In genomic region chr16:14898162-14898561, GRCh38 we compare ENCODE assay signal across 7 cellular contexts. TPM values are rescaled to one million over a fixed set of nuclear protein-coding genes. Genes with fewer than 3 reads are reported as not detected.
DNase-seq lines count a peak whose midpoint lies in the region; ATAC-seq and TF ChIP-seq lines count a peak whose summit lies in the region.
"Not testable (repeated sequence)": the region's sequence is repeated elsewhere in the genome, so short reads cannot be mapped to it uniquely, and the experiment has no call there.

No MANE protein-coding gene starts in this region.

- intact Hi-C loops in activated CD4-positive, alpha-beta T cell treated with anti-CD3 and anti-CD28 coated beads, Interleukin-2, amount 10 ng/mL, durations not matched to agents 24 days and 14 days (cut with micrococcal nuclease); esophagus muscularis mucosa (cut with DNase I): not testable (repeated sequence)

- not testable (repeated sequence) for H3K9ac ChIP-seq in endodermal cell (ENCODE audit: extremely low read depth, low read length, poor library complexity, severe bottlenecking)

- H3K27me3 ChIP-seq in endodermal cell (ENCODE audit: control insufficient read depth, insufficient read depth, low read length, poor library complexity, severe bottlenecking); esophagus muscularis mucosa: not testable (repeated sequence)

- not testable (repeated sequence) for H3K4me1 Mint-ChIP-seq in activated CD4-positive, alpha-beta T cell treated with anti-CD3 and anti-CD28 coated beads, Interleukin-2, amount 10 ng/mL, durations not matched to agents 24 days and 14 days; activated CD8-positive, alpha-beta memory T cell treated with anti-CD3 and anti-CD28 coated beads, Interleukin-2, amount 10 ng/mL, durations not matched to agents 7 days and 5 days; endodermal cell; nephron progenitor cell; osteocyte (ENCODE audit: unreplicated experiment)

- not testable (repeated sequence) for H3K27ac ChIP-seq in endodermal cell (ENCODE audit: low read depth, low read length); esophagus muscularis mucosa (replicated peaks in 1 of 4)

- WGBS in endodermal cell (ENCODE audit: insufficient coverage in 1 of 2, insufficient read length in 1 of 2), 2 experiments: 80 to 92% methylated on average over 1 to 3 of the region's 4 CpGs
- WGBS in esophagus muscularis mucosa: 100% methylated on average over 3 of the region's 4 CpGs

- peak; percentile 39 for DNase-seq in activated CD4-positive, alpha-beta T cell treated with anti-CD3 and anti-CD28 coated beads, Interleukin-2, amount 10 ng/mL, durations not matched to agents 24 days and 14 days
- DNase-seq in activated CD8-positive, alpha-beta memory T cell treated with anti-CD3 and anti-CD28 coated beads, Interleukin-2, amount 10 ng/mL, durations not matched to agents 7 days and 5 days: peak; percentile 12
- peak; percentile 25 for DNase-seq in endodermal cell
- peak; percentile 82 for DNase-seq in esophagus muscularis mucosa (ENCODE audit: extremely low spot score)
- DNase-seq in islet precursor cell: peak; percentile 11
- not testable (repeated sequence) for DNase-seq in nephron progenitor cell
- peak; percentile 72 for DNase-seq in osteocyte (ENCODE audit: extremely low spot score, unreplicated experiment)

- TF ChIP-seq CTCF in endodermal cell (conservative IDR thresholded peaks at IDR 0.05); esophagus muscularis mucosa (IDR thresholded peaks at IDR 0.05); nephron progenitor cell (IDR thresholded peaks at IDR 0.05); osteocyte (IDR thresholded peaks at IDR 0.05): not testable (repeated sequence)

- TF ChIP-seq POLR2A in esophagus muscularis mucosa (IDR thresholded peaks at IDR 0.05; ENCODE audit: low read depth): not testable (repeated sequence)

- H3K36me3 Mint-ChIP-seq in activated CD4-positive, alpha-beta T cell treated with anti-CD3 and anti-CD28 coated beads, Interleukin-2, amount 10 ng/mL, durations not matched to agents 24 days and 14 days (ENCODE audit: low read depth); activated CD8-positive, alpha-beta memory T cell treated with anti-CD3 and anti-CD28 coated beads, Interleukin-2, amount 10 ng/mL, durations not matched to agents 7 days and 5 days; endodermal cell (ENCODE audit: low read depth); nephron progenitor cell (ENCODE audit: low read depth); osteocyte (ENCODE audit: unreplicated experiment): not testable (repeated sequence)

- not testable (repeated sequence) for H3K27me3 Mint-ChIP-seq in activated CD4-positive, alpha-beta T cell treated with anti-CD3 and anti-CD28 coated beads, Interleukin-2, amount 10 ng/mL, durations not matched to agents 24 days and 14 days; activated CD8-positive, alpha-beta memory T cell treated with anti-CD3 and anti-CD28 coated beads, Interleukin-2, amount 10 ng/mL, durations not matched to agents 7 days and 5 days; endodermal cell (ENCODE audit: insufficient read depth); nephron progenitor cell (ENCODE audit: low read depth, poor library complexity); osteocyte (ENCODE audit: unreplicated experiment)

- H3K4me1 ChIP-seq in endodermal cell (ENCODE audit: control insufficient read depth, insufficient read depth, low read length); esophagus muscularis mucosa: not testable (repeated sequence)

- not testable (repeated sequence) for H3K27ac Mint-ChIP-seq in activated CD4-positive, alpha-beta T cell treated with anti-CD3 and anti-CD28 coated beads, Interleukin-2, amount 10 ng/mL, durations not matched to agents 24 days and 14 days; activated CD8-positive, alpha-beta memory T cell treated with anti-CD3 and anti-CD28 coated beads, Interleukin-2, amount 10 ng/mL, durations not matched to agents 7 days and 5 days; endodermal cell; osteocyte (ENCODE audit: unreplicated experiment)
- H3K27ac Mint-ChIP-seq in nephron progenitor cell: peak overlapping the region; percentile 27

- not testable (repeated sequence) for H3K9me3 ChIP-seq in endodermal cell (ENCODE audit: control insufficient read depth, low read length); esophagus muscularis mucosa

- not testable (repeated sequence) for H3K4me3 ChIP-seq in endodermal cell (ENCODE audit: low read length); esophagus muscularis mucosa

- ATAC-seq in activated CD8-positive, alpha-beta memory T cell treated with anti-CD3 and anti-CD28 coated beads, Interleukin-2, amount 10 ng/mL, durations not matched to agents 7 days and 5 days: not testable (repeated sequence)

- not testable (repeated sequence) for H3K36me3 ChIP-seq in endodermal cell (ENCODE audit: control insufficient read depth, insufficient read depth, low read length); esophagus muscularis mucosa

- not testable (repeated sequence) for TF ChIP-seq EP300 in esophagus muscularis mucosa (IDR thresholded peaks at IDR 0.05)

- H3K9me3 Mint-ChIP-seq in activated CD4-positive, alpha-beta T cell treated with anti-CD3 and anti-CD28 coated beads, Interleukin-2, amount 10 ng/mL, durations not matched to agents 24 days and 14 days; activated CD8-positive, alpha-beta memory T cell treated with anti-CD3 and anti-CD28 coated beads, Interleukin-2, amount 10 ng/mL, durations not matched to agents 7 days and 5 days (ENCODE audit: low read depth); endodermal cell; nephron progenitor cell; osteocyte (ENCODE audit: unreplicated experiment): not testable (repeated sequence)

- not testable (repeated sequence) for H3K4me3 Mint-ChIP-seq in activated CD4-positive, alpha-beta T cell treated with anti-CD3 and anti-CD28 coated beads, Interleukin-2, amount 10 ng/mL, durations not matched to agents 24 days and 14 days; activated CD8-positive, alpha-beta memory T cell treated with anti-CD3 and anti-CD28 coated beads, Interleukin-2, amount 10 ng/mL, durations not matched to agents 7 days and 5 days; endodermal cell; nephron progenitor cell; osteocyte (ENCODE audit: unreplicated experiment)

- CTCF ChIA-PET in activated CD8-positive, alpha-beta memory T cell treated with anti-CD3 and anti-CD28 coated beads, Interleukin-2, amount 10 ng/mL, durations not matched to agents 7 days and 5 days (lab: Charles Lee): not testable (repeated sequence)

RNA-seq across cellular contexts. Expression of gene NPIPA1, which starts 39.1 kb away (rescaled TPM):
- 120 and 122 TPM in 2 replicates for total RNA-seq in activated CD4-positive, alpha-beta T cell treated with anti-CD3 and anti-CD28 coated beads, Interleukin-2, amount 10 ng/mL, durations not matched to agents 24 days and 14 days
- 100 to 1,000 TPM; 109 to 133 TPM for total RNA-seq in activated CD8-positive, alpha-beta memory T cell treated with anti-CD3 and anti-CD28 coated beads, Interleukin-2, amount 10 ng/mL, durations not matched to agents 7 days and 5 days
- total RNA-seq in endodermal cell: 100 to 1,000 TPM; 177 to 183 TPM
- 97.9 TPM for polyA plus RNA-seq in endodermal cell (2013, experiment 1 of 2)
- polyA plus RNA-seq in endodermal cell (2013, experiment 2 of 2): 92.2 TPM
- total RNA-seq in esophagus muscularis mucosa: 100 to 1,000 TPM in 1 of 4 donors, 10 to 100 TPM in 3; 69.6 to 118 (median 85.0) TPM
- 148 and 176 TPM in 2 replicates for total RNA-seq in osteocyte
